ENCODE assay signal across 14 cellular contexts in the genomic region with DNA sequence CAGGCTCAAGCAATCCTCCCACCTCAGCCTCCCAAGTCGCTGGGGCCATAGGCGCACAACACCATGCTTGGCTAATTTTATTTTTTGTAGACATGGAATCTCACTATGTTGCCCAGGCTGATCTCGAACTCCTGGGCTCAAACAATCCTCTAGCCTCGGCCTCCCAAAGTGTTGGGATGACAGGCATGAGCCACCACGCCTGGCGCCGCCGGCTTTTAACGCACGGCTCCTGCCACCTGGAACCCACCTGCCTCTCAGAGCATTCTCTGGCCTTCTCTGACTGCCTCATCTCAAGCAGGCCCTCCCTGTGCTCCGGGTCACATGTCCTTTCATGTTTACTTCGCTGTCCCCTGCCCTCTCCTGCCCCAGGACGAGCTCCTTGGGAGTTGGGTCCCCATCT. TPM values are rescaled to one million over a fixed set of nuclear protein-coding genes. Genes with fewer than 3 reads are reported as not detected.
DNase-seq lines count a peak whose midpoint lies in the region; ATAC-seq and TF ChIP-seq lines count a peak whose summit lies in the region.
"Had no signal": no experiment of that assay in that cellular context is flagged by ENCODE, and none has a peak within 500 bp of the region (broad histone marks: within the 10 kb centered on the region; RNA-seq: fewer than 3 reads in every experiment).

No MANE protein-coding gene starts in this region.

- H3K9me3 ChIP-seq in T-helper 17 cell (ENCODE audit: control insufficient read depth, low read length, poor library complexity, severe bottlenecking), result no peaks in the 10 kb centered on the region
- H3K9me3 ChIP-seq: BLaER1 treated with 17β-estradiol and CSF1 and Interleukin-3, amounts not matched to agents 10 nM and 100 nM had no signal

- peak overlapping the region; percentile 6 for H3K27ac Mint-ChIP-seq in activated T-cell treated with anti-CD3 and anti-CD28 coated beads, Interleukin-2, amount 50 U/mL, for 24 hours
- H3K27ac Mint-ChIP-seq in T-helper 17 cell (peak overlapping the region; percentile 39), neural crest cell (ENCODE audit: unreplicated experiment) (peak overlapping the region; percentile 78)
- H3K27ac Mint-ChIP-seq: CD4-positive, CD25-positive, alpha-beta regulatory T cell; CD8-positive, alpha-beta memory T cell; H9 had no signal

- ATAC-seq in T-helper 17 cell (no peak), HG03439 (IDR thresholded peaks at IDR 0.05; ENCODE audit: unreplicated experiment) (no peak)

- no peaks in the 10 kb centered on the region for H3K27me3 Mint-ChIP-seq in activated T-cell treated with anti-CD3 and anti-CD28 coated beads, Interleukin-2, amount 50 U/mL, for 24 hours
- H3K27me3 Mint-ChIP-seq in T-helper 17 cell (no peaks in the 10 kb centered on the region), neural crest cell (ENCODE audit: low read depth) (no peaks in the 10 kb centered on the region)
- H3K27me3 Mint-ChIP-seq: CD4-positive, CD25-positive, alpha-beta regulatory T cell; CD8-positive, alpha-beta memory T cell had no signal

- no peak for TF ChIP-seq CTCF in neural crest cell (conservative IDR thresholded peaks at IDR 0.05)

- H3K36me3 Mint-ChIP-seq in activated T-cell treated with anti-CD3 and anti-CD28 coated beads, Interleukin-2, amount 50 U/mL, for 24 hours (ENCODE audit: low read depth), result no peaks in the 10 kb centered on the region
- H3K36me3 Mint-ChIP-seq in T-helper 17 cell (ENCODE audit: low read depth) (no peaks in the 10 kb centered on the region), neural crest cell (ENCODE audit: low read depth) (peaks cover 3% of the 10 kb centered on the region)
- H3K36me3 Mint-ChIP-seq: CD4-positive, CD25-positive, alpha-beta regulatory T cell had no signal

- no peak overlapping the region for H3K4me3 Mint-ChIP-seq in activated T-cell treated with anti-CD3 and anti-CD28 coated beads, Interleukin-2, amount 50 U/mL, for 24 hours
- H3K4me3 Mint-ChIP-seq in T-helper 17 cell (no peak overlapping the region), neural crest cell (no peak overlapping the region)
- H3K4me3 Mint-ChIP-seq: CD4-positive, CD25-positive, alpha-beta regulatory T cell; CD8-positive, alpha-beta memory T cell; H9 had no signal

- no peaks in the 10 kb centered on the region for H3K9me3 Mint-ChIP-seq in activated T-cell treated with anti-CD3 and anti-CD28 coated beads, Interleukin-2, amount 50 U/mL, for 24 hours
- no peaks in the 10 kb centered on the region for H3K9me3 Mint-ChIP-seq in neural crest cell
- H3K9me3 Mint-ChIP-seq: CD4-positive, CD25-positive, alpha-beta regulatory T cell; CD8-positive, alpha-beta memory T cell; H9 had no signal

- H3K4me1 Mint-ChIP-seq in activated T-cell treated with anti-CD3 and anti-CD28 coated beads, Interleukin-2, amount 50 U/mL, for 24 hours (ENCODE audit: low read depth), result no peaks in the 10 kb centered on the region
- peaks cover 5% of the 10 kb centered on the region for H3K4me1 Mint-ChIP-seq in T-helper 17 cell
- no peaks in the 10 kb centered on the region for H3K4me1 Mint-ChIP-seq in neural crest cell
- H3K4me1 Mint-ChIP-seq: CD4-positive, CD25-positive, alpha-beta regulatory T cell had no signal

- DNase-seq in activated T-cell treated with anti-CD3 and anti-CD28 coated beads, Interleukin-2, amount 50 U/mL, for 24 hours, result no peak
- DNase-seq in activated T-cell treated with anti-CD3 and anti-CD28 coated beads, Interleukin-2, amount 50 U/mL, for 48 hours, result no peak
- DNase-seq in T-helper 17 cell (no peak), neural crest cell (ENCODE audit: low read depth, low spot score) (no peak), dermis blood vessel endothelial cell (no peak)
- no peak for DNase-seq in activated CD4-positive, alpha-beta T cell treated with anti-CD3 and anti-CD28 coated beads, Interleukin-2, amount 50 U/mL, for 4 hours
- DNase-seq: 8988T; CD4-positive, CD25-positive, alpha-beta regulatory T cell; CD8-positive, alpha-beta memory T cell; COR-L47; H9; IMR-90 had no signal

RNA-seq across cellular contexts. Expression of a gene that starts 10.3 kb away (rescaled TPM):
- total RNA-seq in T-helper 17 cell, result under 1 TPM in 1 of 2 donors, not detected in 1; 0.05 TPM
- 18.9 and 20.2 TPM in 2 replicates for total RNA-seq in neural crest cell
- 0.05 and 0.17 TPM in 2 replicates for total RNA-seq in dermis blood vessel endothelial cell
- total RNA-seq: CD4-positive, CD25-positive, alpha-beta regulatory T cell; IMR-90 had no signal

RNA-seq across cellular contexts. Expression of a gene that starts 19.2 kb away (rescaled TPM):
- total RNA-seq in T-helper 17 cell (10 to 100 TPM; 28.2 to 31.4 TPM), neural crest cell (68.1 and 69.2 TPM in 2 replicates), dermis blood vessel endothelial cell (16.0 and 25.6 TPM in 2 replicates)

RNA-seq across cellular contexts. Expression of a gene that starts 24.6 kb away (rescaled TPM):
- total RNA-seq in T-helper 17 cell, result 1 to 10 TPM; 2.6 to 4.0 TPM
- total RNA-seq in neural crest cell, result 31.2 and 32.0 TPM in 2 replicates
- 1.3 and 4.4 TPM in 2 replicates for total RNA-seq in dermis blood vessel endothelial cell

RNA-seq across cellular contexts. Expression of a gene that starts 28.6 kb away (rescaled TPM):
- total RNA-seq in T-helper 17 cell (1 to 10 TPM; 7.8 to 9.2 TPM), neural crest cell (47.3 and 50.2 TPM in 2 replicates), dermis blood vessel endothelial cell (18.4 and 20.2 TPM in 2 replicates)

RNA-seq across cellular contexts. Expression of a gene that starts 30.5 kb away (rescaled TPM):
- total RNA-seq in T-helper 17 cell, result 10 to 100 TPM; 32.4 to 35.0 TPM
- 82.2 and 85.5 TPM in 2 replicates for total RNA-seq in neural crest cell
- 110 and 171 TPM in 2 replicates for total RNA-seq in dermis blood vessel endothelial cell

Comparison
In these comparisons a context has a peak if more than half of its experiments do, and no peak if none do; other contexts are left out.
1. H3K27ac Mint-ChIP-seq: peak in every context shown above with its lines; median percentile 78 in neural crest cell; 39 in T-helper 17 cell; 6 in activated T-cell treated with anti-CD3 and anti-CD28 coated beads, Interleukin-2, amount 50 U/mL, for 24 hours.
2. RNA of a gene that starts 10.3 kb away (total RNA-seq): 18.9 to 20.2 TPM in neural crest cell; 0.05 to 0.17 TPM in dermis blood vessel endothelial cell and 0.05 TPM in T-helper 17 cell; every median in the first group is over 10 times any median in the second.